ENCODE assay signal across 15 cellular contexts in genomic region chr10:10138685-10139084, GRCh38.
DNase-seq lines count a peak whose midpoint lies in the region; ATAC-seq and TF ChIP-seq lines count a peak whose summit lies in the region.
"Had no signal": no experiment of that assay in that cellular context is flagged by ENCODE, and none has a peak within 500 bp of the region (broad histone marks: within the 10 kb centered on the region; RNA-seq: fewer than 3 reads in every experiment).

No MANE protein-coding gene starts in this region.

- no peak overlapping the region for H3K4me3 Mint-ChIP-seq in osteocyte (ENCODE audit: unreplicated experiment)
- H3K4me3 Mint-ChIP-seq: mesothelial cell of epicardium had no signal

- WGBS in heart right ventricle, 2 donors: 69 to 82% methylated on average over 2 of the region's 2 CpGs
- WGBS in urinary bladder: 67% methylated on average over 2 of the region's 2 CpGs

- no peak overlapping the region for H3K27ac ChIP-seq in heart right ventricle
- no peak overlapping the region for H3K27ac ChIP-seq in Peyer's patch
- H3K27ac ChIP-seq in urinary bladder (ENCODE audit: low read depth): no peak overlapping the region
- H3K27ac ChIP-seq: sigmoid colon had no signal

- H3K9me3 ChIP-seq in heart right ventricle (no peaks in the 10 kb centered on the region), Peyer's patch (no peaks in the 10 kb centered on the region)
- H3K9me3 ChIP-seq: sigmoid colon had no signal

- intact Hi-C loops in heart right ventricle (cut with DNase I) (no loop called here), Right ventricle myocardium superior (cut with DNase I) (no loop called here)

- no peak for TF ChIP-seq CTCF in heart right ventricle (IDR thresholded peaks at IDR 0.05)
- TF ChIP-seq CTCF in Peyer's patch (IDR thresholded peaks at IDR 0.05): no peak
- TF ChIP-seq CTCF in fibroblast of the aortic adventitia (IDR thresholded peaks at IDR 0.05; ENCODE audit: insufficient read depth, low read length): no peak
- TF ChIP-seq CTCF in osteocyte (IDR thresholded peaks at IDR 0.05): no peak

- no peaks in the 10 kb centered on the region for H3K36me3 ChIP-seq in heart right ventricle
- no peaks in the 10 kb centered on the region for H3K36me3 ChIP-seq in Peyer's patch
- H3K36me3 ChIP-seq in urinary bladder (ENCODE audit: insufficient read depth): no peaks in the 10 kb centered on the region
- H3K36me3 ChIP-seq: sigmoid colon had no signal

- no peak for ATAC-seq in heart right ventricle
- ATAC-seq in Right ventricle myocardium superior (ENCODE audit: poor library complexity): no peak

- peaks cover 4% of the 10 kb centered on the region for H3K4me1 Mint-ChIP-seq in osteocyte (ENCODE audit: unreplicated experiment)

- H3K4me1 ChIP-seq in heart right ventricle (no peaks in the 10 kb centered on the region), Peyer's patch (no peaks in the 10 kb centered on the region), urinary bladder (ENCODE audit: insufficient read depth) (no peaks in the 10 kb centered on the region)

- DNase-seq in heart right ventricle: no peak
- DNase-seq in Right ventricle myocardium superior: no peak
- no peak for DNase-seq in Peyer's patch
- DNase-seq in fibroblast of the aortic adventitia (ENCODE audit: low read depth): peak; percentile 4
- DNase-seq in osteocyte (ENCODE audit: extremely low spot score, unreplicated experiment): no peak
- DNase-seq in 8988T: no peak
- DNase-seq in RKO (ENCODE audit: low spot score): no peak
- DNase-seq: COR-L47, cortex of kidney, hippocampal formation, NCI-H1048, NCI-H774, sigmoid colon had no signal

- H3K36me3 Mint-ChIP-seq in osteocyte (ENCODE audit: unreplicated experiment): no peaks in the 10 kb centered on the region
- H3K36me3 Mint-ChIP-seq: mesothelial cell of epicardium had no signal

- H3K9me3 Mint-ChIP-seq in osteocyte (ENCODE audit: unreplicated experiment): no peaks in the 10 kb centered on the region
- H3K9me3 Mint-ChIP-seq: mesothelial cell of epicardium had no signal

- H3K27me3 ChIP-seq in heart right ventricle: no peaks in the 10 kb centered on the region
- no peaks in the 10 kb centered on the region for H3K27me3 ChIP-seq in Peyer's patch
- H3K27me3 ChIP-seq: sigmoid colon had no signal

- H3K27ac Mint-ChIP-seq in osteocyte (ENCODE audit: unreplicated experiment): no peak overlapping the region
- H3K27ac Mint-ChIP-seq: mesothelial cell of epicardium had no signal

- peak overlapping the region in 6 of 10 donors; percentile 0 to 29 (median 23) for H3K4me3 ChIP-seq in heart right ventricle
- peak overlapping the region in 3 of 4 donors; percentile 6 to 24 (median 8) for H3K4me3 ChIP-seq in Peyer's patch
- no peak overlapping the region for H3K4me3 ChIP-seq in fibroblast of the aortic adventitia (ENCODE audit: low read depth, low read length)
- peak overlapping the region; percentile 9 for H3K4me3 ChIP-seq in urinary bladder (ENCODE audit: low read depth, low read length)

- H3K27me3 Mint-ChIP-seq in osteocyte (ENCODE audit: unreplicated experiment): peaks cover 3% of the 10 kb centered on the region

- no peak for TF ChIP-seq POLR2A in Peyer's patch (IDR thresholded peaks at IDR 0.05)
